Comparison of ENCODE assay signal across 16 cellular contexts in the genomic region with DNA sequence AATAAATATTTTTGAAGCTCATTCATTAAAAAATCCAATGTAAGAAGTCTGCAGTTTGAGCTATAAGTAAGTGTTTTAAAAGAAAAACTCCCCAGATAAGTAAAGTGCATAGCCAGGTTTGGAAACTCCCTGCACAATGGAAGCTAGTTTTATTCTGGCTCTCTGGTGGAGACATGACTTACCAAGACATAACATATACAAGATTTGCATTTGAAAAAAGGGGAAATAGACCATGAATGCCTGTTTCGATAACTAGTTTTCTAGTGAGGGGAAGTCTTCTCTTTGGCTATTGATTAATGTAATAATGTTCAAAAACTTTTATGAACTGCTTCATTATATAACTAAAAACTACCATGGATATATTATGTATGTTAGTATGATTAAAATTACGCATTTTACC.
DNase-seq lines count a peak whose midpoint lies in the region; ATAC-seq and TF ChIP-seq lines count a peak whose summit lies in the region.
"Had no signal": no experiment of that assay in that cellular context is flagged by ENCODE, and none has a peak within 500 bp of the region (broad histone marks: within the 10 kb centered on the region; RNA-seq: fewer than 3 reads in every experiment).

No MANE protein-coding gene starts in this region.

- no peak overlapping the region for H3K4me3 Mint-ChIP-seq in naive thymus-derived CD8-positive, alpha-beta T cell
- H3K4me3 Mint-ChIP-seq: activated B cell treated with CpG ODN at 0.5 μM for 24 hours; activated T-cell treated with anti-CD3 and anti-CD28 coated beads, Interleukin-2, amount 50 U/mL, for 4 hours; CD4-positive, CD25-positive, alpha-beta regulatory T cell had no signal

- no peaks in the 10 kb centered on the region for H3K27me3 ChIP-seq in OCI-LY3 (ENCODE audit: low read depth, low read length)
- H3K27me3 ChIP-seq: heart left ventricle, SJSA1 had no signal

- H3K4me3 ChIP-seq in OCI-LY3 (ENCODE audit: low read length), result peak overlapping the region; percentile 31; the same call in 1 of the 2 replicates
- H3K4me3 ChIP-seq: heart left ventricle, lung, SJSA1 had no signal

- peaks cover 25 to 91% (median 70%) of the 10 kb centered on the region in 3 donors for H3K36me3 Mint-ChIP-seq in naive thymus-derived CD8-positive, alpha-beta T cell

- no peak overlapping the region for H3K27ac Mint-ChIP-seq in naive thymus-derived CD8-positive, alpha-beta T cell
- H3K27ac Mint-ChIP-seq: activated B cell treated with CpG ODN at 0.5 μM for 24 hours had no signal

- H3K9me3 ChIP-seq in OCI-LY3 (ENCODE audit: insufficient read depth, low read length), result no peaks in the 10 kb centered on the region
- H3K9me3 ChIP-seq: heart left ventricle, SJSA1 had no signal

- no peak overlapping the region for H2AFZ ChIP-seq in OCI-LY3 (ENCODE audit: low read depth, low read length)

- DNase-seq in naive thymus-derived CD8-positive, alpha-beta T cell, result no peak
- DNase-seq in dermis blood vessel endothelial cell (no peak), HCEC 1CT (no peak), islet precursor cell (no peak)
- DNase-seq: activated B cell treated with CpG ODN at 0.5 μM for 24 hours; activated T-cell treated with anti-CD3 and anti-CD28 coated beads, Interleukin-2, amount 50 U/mL, for 4 hours; CD4-positive, CD25-positive, alpha-beta regulatory T cell; heart left ventricle; NCI-H1092; NCI-H748 treated with DMSO at 0.1 percent for 48 hours had no signal

- H3K36me3 ChIP-seq in OCI-LY3 (replicated peaks; ENCODE audit: low read depth, low read length), result peaks cover 8% of the 10 kb centered on the region
- H3K36me3 ChIP-seq: heart left ventricle, SJSA1 had no signal

- peak; percentile 96 for ATAC-seq in GM18868 (IDR thresholded peaks at IDR 0.05; ENCODE audit: unreplicated experiment)
- ATAC-seq in GM21515 (IDR thresholded peaks at IDR 0.05; ENCODE audit: unreplicated experiment), result peak; percentile 87
- peak; percentile 88 for ATAC-seq in HG03039 (IDR thresholded peaks at IDR 0.05; ENCODE audit: unreplicated experiment)
- ATAC-seq in naive thymus-derived CD8-positive, alpha-beta T cell, result no peak
- ATAC-seq: activated T-cell treated with anti-CD3 and anti-CD28 coated beads, Interleukin-2, amount 50 U/mL, for 4 hours; heart left ventricle had no signal

- H4K20me1 ChIP-seq in OCI-LY3 (ENCODE audit: insufficient read depth, low read length), result no peaks in the 10 kb centered on the region; the same call in 1 of the 2 replicates

- peak overlapping the region; percentile 60 for H3K4me2 ChIP-seq in OCI-LY3 (ENCODE audit: low read length)

- H3K27me3 Mint-ChIP-seq in naive thymus-derived CD8-positive, alpha-beta T cell, result no peaks in the 10 kb centered on the region
- H3K27me3 Mint-ChIP-seq: activated B cell treated with CpG ODN at 0.5 μM for 24 hours; CD4-positive, CD25-positive, alpha-beta regulatory T cell had no signal

- TF ChIP-seq CTCF in OCI-LY3 (IDR thresholded peaks at IDR 0.05; ENCODE audit: low read depth, low read length), result no peak

- H3K4me1 Mint-ChIP-seq in naive thymus-derived CD8-positive, alpha-beta T cell, result peaks cover 0 to 17% (median 9%) of the 10 kb centered on the region in 4 donors

- H3K79me2 ChIP-seq in OCI-LY3 (ENCODE audit: low read length), result no peaks in the 10 kb centered on the region

- H3K27ac ChIP-seq in OCI-LY3 (ENCODE audit: low read length), result peak overlapping the region; percentile 13; the same call in 1 of the 2 replicates
- H3K27ac ChIP-seq: heart left ventricle, SJSA1 had no signal

- H3K9me3 Mint-ChIP-seq in naive thymus-derived CD8-positive, alpha-beta T cell, result peaks cover 0 to 3% (median 0%) of the 10 kb centered on the region in 9 donors

- POLR2A ChIA-PET in naive thymus-derived CD8-positive, alpha-beta T cell (lab: Charles Lee), result no interaction called here

- no peak overlapping the region; the same call in 1 of the 2 replicates for H3K9ac ChIP-seq in OCI-LY3 (ENCODE audit: low read length)

- peaks cover 22% of the 10 kb centered on the region for H3K4me1 ChIP-seq in OCI-LY3 (ENCODE audit: low read length)
- H3K4me1 ChIP-seq: SJSA1 had no signal

Comparison
In these comparisons a context has a peak if more than half of its experiments do, and no peak if none do; other contexts are left out.
1. ATAC-seq: peak in GM18868 (single experiment), GM21515 (single experiment) and HG03039 (single experiment); none in naive thymus-derived CD8-positive, alpha-beta T cell (0 of 2).